ENCODE assay signal across 39 cellular contexts in the genomic region with DNA sequence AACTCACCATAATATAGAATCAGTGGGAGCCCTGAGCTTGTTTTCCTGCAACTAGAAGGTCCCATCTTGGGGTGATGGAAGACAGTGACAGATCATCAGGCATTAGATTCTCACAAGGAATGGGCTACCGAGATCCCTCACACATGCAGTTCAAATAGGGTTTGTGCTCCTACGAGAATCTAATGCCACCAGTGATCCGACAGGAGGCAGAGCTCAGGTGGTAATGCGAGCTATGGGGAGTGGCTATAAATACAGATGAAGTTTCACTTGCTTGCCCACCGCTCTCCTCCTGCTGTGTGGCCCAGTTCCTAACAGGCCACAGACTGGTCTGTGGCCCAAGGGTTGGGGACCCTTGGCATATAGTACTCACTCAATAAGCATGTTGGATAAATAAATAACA.
"Had no signal": no experiment of that assay in that cellular context is flagged by ENCODE, and none has a peak within 500 bp of the region (broad histone marks: within the 10 kb centered on the region; RNA-seq: fewer than 3 reads in every experiment).

No MANE protein-coding gene starts in this region.

- H3K4me3 ChIP-seq: adrenal gland, ascending aorta, body of pancreas, breast epithelium, cardiac muscle cell had no signal

- H3K27me3 ChIP-seq: adrenal gland, ascending aorta, body of pancreas, brain microvascular endothelial cell, breast epithelium, cardiac muscle cell had no signal

- H3K27ac ChIP-seq: adrenal gland, ascending aorta, body of pancreas, brain microvascular endothelial cell, breast epithelium, cardiac muscle cell had no signal

- H3K9me3 Mint-ChIP-seq: activated naive CD4-positive, alpha-beta T cell treated with anti-CD3 and anti-CD28 coated beads for 36 hours; activated naive CD4-positive, alpha-beta T cell treated with anti-CD3 and anti-CD28 coated beads, Interleukin-2, amount 10 ng/mL, durations not matched to agents 7 days and 5 days; activated naive CD4-positive, alpha-beta T cell treated with anti-CD3 and anti-CD28 coated beads, Interleukin-2, amount 50 U/mL, for 24 hours; activated naive CD4-positive, alpha-beta T cell treated with anti-CD3 and anti-CD28 coated beads, Interleukin-2, amount 50 U/mL, for 72 hours; activated naive CD8-positive, alpha-beta T cell treated with anti-CD3 and anti-CD28 coated beads for 36 hours; activated naive CD8-positive, alpha-beta T cell treated with anti-CD3 and anti-CD28 coated beads, Interleukin-2, amount 10 ng/mL, durations not matched to agents 7 days and 5 days; activated naive CD8-positive, alpha-beta T cell treated with anti-CD3 and anti-CD28 coated beads, Interleukin-2, amount 50 U/mL, for 24 hours; activated T-cell treated with anti-CD3 and anti-CD28 coated beads, Interleukin-2, amount 50 U/mL, for 4 hours; activated T-cell treated with anti-CD3 and anti-CD28 coated beads, Interleukin-2, amount 50 U/mL, for 72 hours; activated T-helper 1 cell treated with anti-CD3 and anti-CD28 coated beads, Interleukin-12 subunit alpha, Interleukin-12 subunit beta, Interleukin-2, Interleukin-4 antibody, amounts not matched to agents 30 ng/mL and 10 ng/mL and 1 ng/mL, durations not matched to agents 14 hours and 24 hours and 36 hours; activated T-helper 17 cell treated with anti-CD3 and anti-CD28 coated beads, Interleukin-2, amount 50 U/mL, for 72 hours; activated T-helper 2 cell treated with anti-CD3 and anti-CD28 coated beads, Interferon-gamma antibody, Interleukin-2, Interleukin-4, amounts not matched to agents 10 μg/mL and 5 μg/mL and 100 μg/mL, durations not matched to agents 14 hours and 24 hours and 36 hours; central memory CD8-positive, alpha-beta T cell had no signal

- H3K36me3 Mint-ChIP-seq: activated naive CD4-positive, alpha-beta T cell treated with anti-CD3 and anti-CD28 coated beads, Interleukin-2, amount 10 ng/mL, durations not matched to agents 7 days and 5 days; activated naive CD4-positive, alpha-beta T cell treated with anti-CD3 and anti-CD28 coated beads, Interleukin-2, amount 50 U/mL, for 24 hours; activated naive CD4-positive, alpha-beta T cell treated with anti-CD3 and anti-CD28 coated beads, Interleukin-2, amount 50 U/mL, for 72 hours; activated naive CD8-positive, alpha-beta T cell; activated naive CD8-positive, alpha-beta T cell treated with anti-CD3 and anti-CD28 coated beads for 36 hours; activated naive CD8-positive, alpha-beta T cell treated with anti-CD3 and anti-CD28 coated beads, Interleukin-2, amount 10 ng/mL, durations not matched to agents 7 days and 5 days; brain had no signal

- DNase-seq: activated effector memory CD4-positive, alpha-beta T cell treated with anti-CD3 and anti-CD28 coated beads, Interleukin-2, amount 50 U/mL, for 16 hours; activated effector memory CD4-positive, alpha-beta T cell treated with Interleukin-2 at 50 U/mL for 16 hours; activated gamma-delta T cell; activated gamma-delta T cell treated with Interleukin-2 at 50 U/mL for 16 hours; activated naive CD4-positive, alpha-beta T cell; activated naive CD4-positive, alpha-beta T cell treated with anti-CD3 and anti-CD28 coated beads for 36 hours; activated naive CD4-positive, alpha-beta T cell treated with anti-CD3 and anti-CD28 coated beads, Interleukin-2, amount 10 ng/mL, durations not matched to agents 7 days and 5 days; activated naive CD4-positive, alpha-beta T cell treated with anti-CD3 and anti-CD28 coated beads, Interleukin-2, amount 50 U/mL, for 16 hours; activated naive CD4-positive, alpha-beta T cell treated with Interleukin-2 at 50 U/mL for 16 hours; activated naive CD8-positive, alpha-beta T cell treated with anti-CD3 and anti-CD28 coated beads for 36 hours; activated naive CD8-positive, alpha-beta T cell treated with anti-CD3 and anti-CD28 coated beads, Interleukin-2, amount 10 ng/mL, durations not matched to agents 7 days and 5 days; activated naive CD8-positive, alpha-beta T cell treated with anti-CD3 and anti-CD28 coated beads, Interleukin-2, amount 50 U/mL, for 24 hours; activated T-cell treated with anti-CD3 and anti-CD28 coated beads, Interleukin-2, amount 50 U/mL, for 4 hours; activated T-cell treated with anti-CD3 and anti-CD28 coated beads, Interleukin-2, amount 50 U/mL, for 48 hours; activated T-cell treated with anti-CD3 and anti-CD28 coated beads, Interleukin-2, amount 50 U/mL, for 72 hours; adrenal gland; amniotic stem cell; amygdala; anterior cingulate cortex; aorta; body of pancreas; brain microvascular endothelial cell; caudate nucleus; central memory CD4-positive, alpha-beta T cell; cerebellar nuclear complex had no signal

- H3K27me3 Mint-ChIP-seq: activated naive CD4-positive, alpha-beta T cell treated with anti-CD3 and anti-CD28 coated beads, Interleukin-2, amount 10 ng/mL, durations not matched to agents 7 days and 5 days; activated naive CD4-positive, alpha-beta T cell treated with anti-CD3 and anti-CD28 coated beads, Interleukin-2, amount 50 U/mL, for 24 hours; activated naive CD8-positive, alpha-beta T cell treated with anti-CD3 and anti-CD28 coated beads for 36 hours; activated naive CD8-positive, alpha-beta T cell treated with anti-CD3 and anti-CD28 coated beads, Interleukin-2, amount 10 ng/mL, durations not matched to agents 7 days and 5 days; activated naive CD8-positive, alpha-beta T cell treated with anti-CD3 and anti-CD28 coated beads, Interleukin-2, amount 50 U/mL, for 24 hours; activated T-helper 17 cell treated with anti-CD3 and anti-CD28 coated beads, Interleukin-2, amount 50 U/mL, for 72 hours; brain; central memory CD8-positive, alpha-beta T cell had no signal

- H3K27ac Mint-ChIP-seq: activated naive CD4-positive, alpha-beta T cell treated with anti-CD3 and anti-CD28 coated beads for 36 hours; activated naive CD4-positive, alpha-beta T cell treated with anti-CD3 and anti-CD28 coated beads, Interleukin-2, amount 10 ng/mL, durations not matched to agents 7 days and 5 days; activated naive CD4-positive, alpha-beta T cell treated with anti-CD3 and anti-CD28 coated beads, Interleukin-2, amount 50 U/mL, for 24 hours; activated naive CD4-positive, alpha-beta T cell treated with anti-CD3 and anti-CD28 coated beads, Interleukin-2, amount 50 U/mL, for 72 hours; activated naive CD8-positive, alpha-beta T cell; activated naive CD8-positive, alpha-beta T cell treated with anti-CD3 and anti-CD28 coated beads for 36 hours; activated naive CD8-positive, alpha-beta T cell treated with anti-CD3 and anti-CD28 coated beads, Interleukin-2, amount 10 ng/mL, durations not matched to agents 7 days and 5 days; activated naive CD8-positive, alpha-beta T cell treated with anti-CD3 and anti-CD28 coated beads, Interleukin-2, amount 50 U/mL, for 24 hours; activated T-cell treated with anti-CD3 and anti-CD28 coated beads, Interleukin-2, amount 50 U/mL, for 72 hours; activated T-helper 1 cell treated with anti-CD3 and anti-CD28 coated beads, Interleukin-12 subunit alpha, Interleukin-12 subunit beta, Interleukin-2, Interleukin-4 antibody, amounts not matched to agents 30 ng/mL and 10 ng/mL and 1 ng/mL, durations not matched to agents 14 hours and 24 hours and 36 hours; activated T-helper 17 cell treated with anti-CD3 and anti-CD28 coated beads, Interleukin-2, amount 50 U/mL, for 72 hours; activated T-helper 2 cell treated with anti-CD3 and anti-CD28 coated beads, Interferon-gamma antibody, Interleukin-2, Interleukin-4, amounts not matched to agents 10 μg/mL and 5 μg/mL and 100 μg/mL, durations not matched to agents 14 hours and 24 hours and 36 hours had no signal

- H3K4me1 ChIP-seq: adrenal gland, ascending aorta, body of pancreas, breast epithelium had no signal

- H3K36me3 ChIP-seq: adrenal gland, ascending aorta, brain microvascular endothelial cell, breast epithelium, cardiac muscle cell had no signal

- H3K9me3 ChIP-seq: adrenal gland, ascending aorta, body of pancreas, breast epithelium had no signal

- H3K4me3 Mint-ChIP-seq: activated naive CD4-positive, alpha-beta T cell treated with anti-CD3 and anti-CD28 coated beads for 36 hours; activated naive CD4-positive, alpha-beta T cell treated with anti-CD3 and anti-CD28 coated beads, Interleukin-2, amount 10 ng/mL, durations not matched to agents 7 days and 5 days; activated naive CD4-positive, alpha-beta T cell treated with anti-CD3 and anti-CD28 coated beads, Interleukin-2, amount 50 U/mL, for 24 hours; activated naive CD8-positive, alpha-beta T cell; activated naive CD8-positive, alpha-beta T cell treated with anti-CD3 and anti-CD28 coated beads for 36 hours; activated naive CD8-positive, alpha-beta T cell treated with anti-CD3 and anti-CD28 coated beads, Interleukin-2, amount 10 ng/mL, durations not matched to agents 7 days and 5 days; activated naive CD8-positive, alpha-beta T cell treated with anti-CD3 and anti-CD28 coated beads, Interleukin-2, amount 50 U/mL, for 24 hours; activated T-cell treated with anti-CD3 and anti-CD28 coated beads, Interleukin-2, amount 50 U/mL, for 4 hours; activated T-cell treated with anti-CD3 and anti-CD28 coated beads, Interleukin-2, amount 50 U/mL, for 72 hours; activated T-helper 1 cell treated with anti-CD3 and anti-CD28 coated beads, Interleukin-12 subunit alpha, Interleukin-12 subunit beta, Interleukin-2, Interleukin-4 antibody, amounts not matched to agents 30 ng/mL and 10 ng/mL and 1 ng/mL, durations not matched to agents 14 hours and 24 hours and 36 hours; activated T-helper 17 cell treated with anti-CD3 and anti-CD28 coated beads, Interleukin-2, amount 50 U/mL, for 72 hours; brain; central memory CD8-positive, alpha-beta T cell had no signal

- FAIRE-seq: astrocyte, bronchial epithelial cell, colon had no signal

- H3K4me1 Mint-ChIP-seq: activated naive CD4-positive, alpha-beta T cell treated with anti-CD3 and anti-CD28 coated beads, Interleukin-2, amount 10 ng/mL, durations not matched to agents 7 days and 5 days; activated naive CD4-positive, alpha-beta T cell treated with anti-CD3 and anti-CD28 coated beads, Interleukin-2, amount 50 U/mL, for 24 hours; activated naive CD8-positive, alpha-beta T cell treated with anti-CD3 and anti-CD28 coated beads for 36 hours; activated naive CD8-positive, alpha-beta T cell treated with anti-CD3 and anti-CD28 coated beads, Interleukin-2, amount 10 ng/mL, durations not matched to agents 7 days and 5 days; activated naive CD8-positive, alpha-beta T cell treated with anti-CD3 and anti-CD28 coated beads, Interleukin-2, amount 50 U/mL, for 24 hours; activated T-helper 17 cell treated with anti-CD3 and anti-CD28 coated beads, Interleukin-2, amount 50 U/mL, for 72 hours; central memory CD8-positive, alpha-beta T cell had no signal

- ATAC-seq: activated naive CD4-positive, alpha-beta T cell treated with anti-CD3 and anti-CD28 coated beads, Interleukin-2, amount 50 U/mL, for 72 hours; activated naive CD8-positive, alpha-beta T cell treated with anti-CD3 and anti-CD28 coated beads, Interleukin-2, amount 50 U/mL, for 24 hours; activated T-cell treated with anti-CD3 and anti-CD28 coated beads, Interleukin-2, amount 50 U/mL, for 72 hours; activated T-helper 17 cell treated with anti-CD3 and anti-CD28 coated beads, Interleukin-2, amount 50 U/mL, for 72 hours; body of pancreas had no signal
